Comparison of ENCODE assay signal across 27 cellular contexts in genomic region chr17:49074851-49075540, GRCh38. TPM values are rescaled to one million over a fixed set of nuclear protein-coding genes. Genes with fewer than 3 reads are reported as not detected.
DNase-seq lines count a peak whose midpoint lies in the region; ATAC-seq, FAIRE-seq and TF ChIP-seq lines count a peak whose summit lies in the region.
"Had no signal": no experiment of that assay in that cellular context is flagged by ENCODE, and none has a peak within 500 bp of the region (broad histone marks: within the 10 kb centered on the region; RNA-seq: fewer than 3 reads in every experiment).

No MANE protein-coding gene starts in this region.

- peak; percentile 28 for FAIRE-seq in HepG2 (lab: Jason Lieb, UNC)
- FAIRE-seq: D721Med, H1 had no signal

- no peaks in the 10 kb centered on the region for H4K20me1 ChIP-seq in HepG2 (ENCODE audit: insufficient read depth, low read length)
- H4K20me1 ChIP-seq: BLaER1 had no signal

- H3K27ac Mint-ChIP-seq in CD4-positive, alpha-beta T cell, result no peak overlapping the region

- H3K4me3 ChIP-seq in HepG2 (replicated peaks in 1 of 3; ENCODE audit: insufficient read depth in 1 of 3, low read depth in 2 of 3, low read length in 3 of 3) (no peak overlapping the region), right lobe of liver (no peak overlapping the region), fibroblast of the aortic adventitia (ENCODE audit: low read depth, low read length) (no peak overlapping the region)
- H3K4me3 ChIP-seq: BLaER1, MG63, SJSA1 had no signal

- in situ Hi-C loops in HepG2 (cut with HindIII; ENCODE audit: extremely low pct_ligation_motif_present, low pct_unique_long_range_greater_than_20kb), result no loop called here

- 0 out of 2 replicates have a peak, but pooled peaks cover 9% of the 10 kb centered on the region for H3K9me3 ChIP-seq in HepG2 (ENCODE audit: low read length)
- no peaks in the 10 kb centered on the region for H3K9me3 ChIP-seq in right lobe of liver
- H3K9me3 ChIP-seq in CD4-positive, alpha-beta T cell (ENCODE audit: control insufficient read depth, low read length), result no peaks in the 10 kb centered on the region
- H3K9me3 ChIP-seq: BLaER1, SJSA1 had no signal

- BruUV-seq in HepG2 (replicated peaks; lab: Mats Ljungman, UMichigan), result no TSS peak

- no peak for DNase-seq in HepG2 (ENCODE audit: low spot score)
- DNase-seq in right lobe of liver, result no peak
- peak; percentile 68 for DNase-seq in astrocyte of the hippocampus (ENCODE audit: low read depth, low spot score)
- DNase-seq in fibroblast of the aortic adventitia (ENCODE audit: low read depth), result peak; percentile 49
- DNase-seq in CD4-positive, alpha-beta T cell, result no peak
- DNase-seq in activated naive CD4-positive, alpha-beta T cell treated with Interleukin-2 at 50 U/mL for 16 hours, result no peak
- no peak for DNase-seq in germinal center (ENCODE audit: low spot score)
- DNase-seq: CD4-positive, CD25-positive, alpha-beta regulatory T cell; HCEC 1CT; Karpas-422; MG63; NCI-H1105 treated with DMSO at 0.1 percent for 48 hours; NCI-H146; NCI-H2029; NCI-H446 treated with DMSO at 0.1 percent for 48 hours; NCI-H526; NK-92 treated with Interleukin-12 subunit alpha and Interleukin-12 subunit beta, amount 100 ng/mL, for 24 hours; PC-3; Right ventricle myocardium superior; RPMI8226 had no signal

- POLR2A ChIA-PET in HepG2 (lab: Yijun Ruan, JAX), result interaction anchor here (0.9 to 1.0 kb wide), 2 partner anchors 31 to 183 kb away, joined by 3 to 4 read pairs; partner anchors contain the start of gene ATP5MC1
- POLR2A ChIA-PET in CD4-positive, alpha-beta T cell (lab: Charles Lee), result no interaction called here

- H3K4me1 ChIP-seq in HepG2 (ENCODE audit: insufficient read depth, low read length), result peaks cover 48% of the 10 kb centered on the region
- no peaks in the 10 kb centered on the region for H3K4me1 ChIP-seq in right lobe of liver

- H3K36me3 Mint-ChIP-seq in CD4-positive, alpha-beta T cell (ENCODE audit: low read depth), result no peaks in the 10 kb centered on the region
- H3K36me3 Mint-ChIP-seq: CD4-positive, CD25-positive, alpha-beta regulatory T cell had no signal

- H3K4me3 Mint-ChIP-seq in CD4-positive, alpha-beta T cell, result no peak overlapping the region
- H3K4me3 Mint-ChIP-seq: CD4-positive, CD25-positive, alpha-beta regulatory T cell had no signal

- H3K4me2 ChIP-seq in HepG2 (ENCODE audit: low read depth, low read length), result no peak overlapping the region
- H3K4me2 ChIP-seq: BLaER1 had no signal

- no peak for TF ChIP-seq RAD21 in HepG2 (CRISPR knock-in tag; IDR thresholded peaks at IDR 0.05)

- H3K27ac ChIP-seq in HepG2 (ENCODE audit: extremely low read length, insufficient read depth, low read length) (no peak overlapping the region), right lobe of liver (no peak overlapping the region)
- no peak overlapping the region for H3K27ac ChIP-seq in CD4-positive, alpha-beta T cell (ENCODE audit: low read depth, low read length)
- H3K27ac ChIP-seq: 22Rv1, BLaER1, SJSA1 had no signal

- no peak overlapping the region for H3K9ac ChIP-seq in HepG2 (ENCODE audit: insufficient read depth, low read depth, low read length)
- H3K9ac ChIP-seq: BLaER1 had no signal

- H3K27me3 ChIP-seq in HepG2 (ENCODE audit: control insufficient read depth in 1 of 2, insufficient read depth in 2 of 2, low read length in 2 of 2), result no peaks in the 10 kb centered on the region
- no peaks in the 10 kb centered on the region for H3K27me3 ChIP-seq in right lobe of liver
- peaks cover 13% of the 10 kb centered on the region for H3K27me3 ChIP-seq in CD4-positive, alpha-beta T cell (ENCODE audit: control insufficient read depth, insufficient read depth, low read length)
- H3K27me3 ChIP-seq: BLaER1, MG63, SJSA1 had no signal

- TF ChIP-seq CTCF in HepG2 (CRISPR knock-in tag; IDR thresholded peaks at IDR 0.05) (no peak), right lobe of liver (IDR thresholded peaks at IDR 0.05) (no peak), fibroblast of the aortic adventitia (IDR thresholded peaks at IDR 0.05; ENCODE audit: insufficient read depth, low read length) (no peak)
- TF ChIP-seq CTCF in CD4-positive, alpha-beta T cell (IDR thresholded peaks at IDR 0.05), result no peak

- CTCF ChIA-PET in HepG2 (lab: Yijun Ruan, JAX; ENCODE audit: low intra/inter-chr PET ratio, low total read pairs), result no interaction called here
- CTCF ChIA-PET in CD4-positive, alpha-beta T cell (lab: Charles Lee), result no interaction called here

- ATAC-seq in HepG2, result no peak
- ATAC-seq in right lobe of liver, result no peak
- ATAC-seq in CD4-positive, alpha-beta T cell (ENCODE audit: poor library complexity), result no peak
- ATAC-seq in GM19463 (IDR thresholded peaks at IDR 0.05; ENCODE audit: unreplicated experiment), result no peak
- ATAC-seq: PC-3 had no signal

- H3K36me3 ChIP-seq in HepG2 (replicated peaks in 1 of 2; ENCODE audit: control insufficient read depth in 1 of 2, insufficient read depth in 2 of 2, low read length in 2 of 2) (no peaks in the 10 kb centered on the region), right lobe of liver (no peaks in the 10 kb centered on the region)
- H3K36me3 ChIP-seq: BLaER1, MG63, SJSA1 had no signal

- no peaks in the 10 kb centered on the region for H3K79me2 ChIP-seq in HepG2 (ENCODE audit: insufficient read depth, low read length)

- no peaks in the 10 kb centered on the region for H3K9me3 Mint-ChIP-seq in CD4-positive, alpha-beta T cell

- intact Hi-C loops in HepG2 (cut with micrococcal nuclease; ENCODE audit: unreplicated experiment) (no loop called here), right lobe of liver (cut with DNase I) (no loop called here)
- intact Hi-C loops in CD4-positive, alpha-beta T cell (cut with DNase I, micrococcal nuclease), result no loop called here

- TF ChIP-seq EP300 in HepG2 (IDR thresholded peaks at IDR 0.05; ENCODE audit: low read depth in 2 of 2, low read length in 2 of 2), result no peak
- TF ChIP-seq EP300 in HepG2 (CRISPR knock-in tag; IDR thresholded peaks at IDR 0.05; ENCODE audit: borderline replicate concordance), result no peak

- no peak overlapping the region for H2AFZ ChIP-seq in HepG2 (ENCODE audit: low read length)

- WGBS in HepG2 (ENCODE audit: low lambda C conversion rate), result 86% methylated on average over 3 of the region's 3 CpGs
- 78% methylated on average over 3 of the region's 3 CpGs for WGBS in right lobe of liver (ENCODE audit: insufficient coverage, low coverage, low lambda C conversion rate, missing lambda C conversion rate)

- H3K4me1 Mint-ChIP-seq in CD4-positive, alpha-beta T cell (ENCODE audit: low read depth), result no peaks in the 10 kb centered on the region
- H3K4me1 Mint-ChIP-seq: CD4-positive, CD25-positive, alpha-beta regulatory T cell had no signal

- TF ChIP-seq POLR2A in HepG2 (IDR thresholded peaks at IDR 0.05; ENCODE audit: insufficient read depth in 1 of 2, low read depth in 2 of 2, low read length in 2 of 2), result no peak
- TF ChIP-seq POLR2A in right lobe of liver (IDR thresholded peaks at IDR 0.05), result no peak

- H3K27me3 Mint-ChIP-seq in CD4-positive, alpha-beta T cell, result peaks cover 50% of the 10 kb centered on the region

TF ChIP-seq in HepG2, 621 proteins besides CTCF, POLR2A, EP300 and RAD21 (continues in another document):
- TF ChIP-seq ZNF331 (CRISPR knock-in tag; IDR thresholded peaks at IDR 0.05) (no peak), ZNF562 (CRISPR knock-in tag; IDR thresholded peaks at IDR 0.05; ENCODE audit: borderline replicate concordance) (no peak), ZZZ3 (CRISPR knock-in tag; IDR thresholded peaks at IDR 0.05; ENCODE audit: borderline replicate concordance) (no peak), DPF2 (CRISPR knock-in tag; IDR thresholded peaks at IDR 0.05; ENCODE audit: borderline replicate concordance, low read depth) (no peak), ZNF513 (CRISPR knock-in tag; conservative IDR thresholded peaks at IDR 0.05) (no peak), ZNF496 (CRISPR knock-in tag; IDR thresholded peaks at IDR 0.05; ENCODE audit: insufficient replicate concordance) (no peak)

RNA-seq across cellular contexts. Expression of gene B4GALNT2, which starts 57.6 kb away (rescaled TPM):
- not detected in 2 replicates for total RNA-seq in HepG2 (2016; rRNA removed; fragmentation: Illumina TruSeq; extraction: Trizol)
- not detected in 2 replicates for total RNA-seq in HepG2 (2016; cell fraction: cytosol; rRNA removed; fragmentation: Illumina TruSeq; extraction: Trizol; ENCODE audit: low read depth)
- not detected in 2 replicates for total RNA-seq in HepG2 (2016; cell fraction: insoluble cytoplasmic fraction; rRNA removed; fragmentation: Illumina TruSeq; extraction: Trizol)
- not detected in 2 replicates for total RNA-seq in HepG2 (2016; cell fraction: membrane; rRNA removed; fragmentation: Illumina TruSeq; extraction: Trizol)
- 0.03 and 0.06 TPM in 2 replicates for total RNA-seq in HepG2 (2016; cell fraction: nucleus; rRNA removed; fragmentation: Illumina TruSeq; extraction: Trizol)
- polyA plus RNA-seq in HepG2 (2011; rRNA removed), result 0.13 TPM in 1 of 2 replicates, not detected in the other
- 0.01 and 0.03 TPM in 2 replicates for polyA plus RNA-seq in HepG2 (2011; cell fraction: cytosol; rRNA removed)
- not detected in 2 replicates for polyA plus RNA-seq in HepG2 (2011; cell fraction: nucleus; rRNA removed)
- polyA plus RNA-seq in HepG2 (2012), result not detected in 2 replicates
- polyA plus RNA-seq in HepG2 (2016; cell fraction: cytosol; fragmentation: Illumina TruSeq; extraction: Trizol; ENCODE audit: low read depth), result not detected in 2 replicates
- not detected in 2 replicates for polyA plus RNA-seq in HepG2 (2016; cell fraction: insoluble cytoplasmic fraction; fragmentation: Illumina TruSeq; extraction: Trizol; ENCODE audit: low read depth)
- polyA plus RNA-seq in HepG2 (2016; cell fraction: membrane; fragmentation: Illumina TruSeq; extraction: Trizol; ENCODE audit: low read depth), result 0.01 TPM in 1 of 2 replicates, not detected in the other
- not detected in 2 replicates for polyA plus RNA-seq in HepG2 (2016; cell fraction: nucleus; fragmentation: Illumina TruSeq; extraction: Trizol; ENCODE audit: insufficient read depth, low read depth)
- not detected in 2 replicates for polyA minus RNA-seq in HepG2 (2011; rRNA and poly(A)+ RNA removed; ENCODE audit: low replicate concordance)
- not detected in 2 replicates for polyA minus RNA-seq in HepG2 (2011; cell fraction: cytosol; rRNA and poly(A)+ RNA removed)
- under 0.01 and 0.13 TPM in 2 replicates for polyA minus RNA-seq in HepG2 (2011; cell fraction: nucleus; rRNA and poly(A)+ RNA removed)
- under 1 TPM in 2 of 6 experiments, not detected in 4; 0.04 to 0.05 TPM for total RNA-seq in right lobe of liver
- total RNA-seq in fibroblast of the aortic adventitia (ENCODE audit: low replicate concordance), result 0.45 TPM in 1 of 2 replicates, not detected in the other
- under 1 TPM; 0.06 to 0.16 TPM for total RNA-seq in CD4-positive, alpha-beta T cell
- total RNA-seq: CD4-positive, CD25-positive, alpha-beta regulatory T cell; G401; H1; Right ventricle myocardium superior had no signal
- polyA plus RNA-seq: CD4-positive, CD25-positive, alpha-beta regulatory T cell; H1 had no signal

Comparison
In these comparisons a context has a peak if more than half of its experiments do, and no peak if none do; other contexts are left out.
1. DNase-seq: peak in astrocyte of the hippocampus (single experiment) and fibroblast of the aortic adventitia (single experiment); none in HepG2 (single experiment), right lobe of liver (0 of 3), CD4-positive, alpha-beta T cell (0 of 10), activated naive CD4-positive, alpha-beta T cell treated with Interleukin-2 at 50 U/mL for 16 hours (single experiment) and germinal center (single experiment).